ENCODE assay signal across 1 cellular context in the genomic region with DNA sequence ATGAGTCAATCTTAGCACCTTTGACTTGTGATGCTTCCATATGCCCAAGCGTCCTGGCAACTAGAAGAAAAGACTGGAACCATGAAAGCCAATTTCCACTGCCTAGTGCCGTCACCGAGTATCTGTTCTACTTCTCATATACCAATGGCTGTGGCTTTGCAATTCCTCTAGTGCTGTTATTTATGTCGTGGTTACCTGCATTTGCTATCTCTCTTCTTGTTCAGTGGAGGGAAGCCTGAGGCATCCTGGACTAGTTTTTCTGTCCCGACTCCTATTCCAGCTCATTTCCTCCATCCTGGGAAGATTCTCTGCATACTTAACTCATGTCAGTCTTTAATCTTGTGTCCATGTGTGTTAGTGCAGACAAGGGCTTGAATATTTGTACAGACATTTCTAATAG.
TF ChIP-seq lines count a peak whose summit lies in the region.

No MANE protein-coding gene starts in this region.

TF ChIP-seq in HCT116, 20 proteins besides CTCF, POLR2A, EP300 and RAD21 (continued from another document):
- no peak for TF ChIP-seq ZBTB33 (IDR thresholded peaks at IDR 0.05; ENCODE audit: extremely low read depth, insufficient replicate concordance, low read length)
- no peak for TF ChIP-seq YY1 (IDR thresholded peaks at IDR 0.05; ENCODE audit: extremely low read depth, insufficient replicate concordance, low read depth, low read length)
- TF ChIP-seq, protein P1, sequence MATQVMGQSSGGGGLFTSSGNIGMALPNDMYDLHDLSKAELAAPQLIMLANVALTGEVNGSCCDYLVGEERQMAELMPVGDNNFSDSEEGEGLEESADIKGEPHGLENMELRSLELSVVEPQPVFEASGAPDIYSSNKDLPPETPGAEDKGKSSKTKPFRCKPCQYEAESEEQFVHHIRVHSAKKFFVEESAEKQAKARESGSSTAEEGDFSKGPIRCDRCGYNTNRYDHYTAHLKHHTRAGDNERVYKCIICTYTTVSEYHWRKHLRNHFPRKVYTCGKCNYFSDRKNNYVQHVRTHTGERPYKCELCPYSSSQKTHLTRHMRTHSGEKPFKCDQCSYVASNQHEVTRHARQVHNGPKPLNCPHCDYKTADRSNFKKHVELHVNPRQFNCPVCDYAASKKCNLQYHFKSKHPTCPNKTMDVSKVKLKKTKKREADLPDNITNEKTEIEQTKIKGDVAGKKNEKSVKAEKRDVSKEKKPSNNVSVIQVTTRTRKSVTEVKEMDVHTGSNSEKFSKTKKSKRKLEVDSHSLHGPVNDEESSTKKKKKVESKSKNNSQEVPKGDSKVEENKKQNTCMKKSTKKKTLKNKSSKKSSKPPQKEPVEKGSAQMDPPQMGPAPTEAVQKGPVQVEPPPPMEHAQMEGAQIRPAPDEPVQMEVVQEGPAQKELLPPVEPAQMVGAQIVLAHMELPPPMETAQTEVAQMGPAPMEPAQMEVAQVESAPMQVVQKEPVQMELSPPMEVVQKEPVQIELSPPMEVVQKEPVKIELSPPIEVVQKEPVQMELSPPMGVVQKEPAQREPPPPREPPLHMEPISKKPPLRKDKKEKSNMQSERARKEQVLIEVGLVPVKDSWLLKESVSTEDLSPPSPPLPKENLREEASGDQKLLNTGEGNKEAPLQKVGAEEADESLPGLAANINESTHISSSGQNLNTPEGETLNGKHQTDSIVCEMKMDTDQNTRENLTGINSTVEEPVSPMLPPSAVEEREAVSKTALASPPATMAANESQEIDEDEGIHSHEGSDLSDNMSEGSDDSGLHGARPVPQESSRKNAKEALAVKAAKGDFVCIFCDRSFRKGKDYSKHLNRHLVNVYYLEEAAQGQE (IDR thresholded peaks at IDR 0.05; ENCODE audit: low read depth) = no peak
- no peak for TF ChIP-seq EGR1 (IDR thresholded peaks at IDR 0.05; ENCODE audit: low read depth)
- no peak for TF ChIP-seq CEBPB (IDR thresholded peaks at IDR 0.05; ENCODE audit: low read depth)
- no peak for TF ChIP-seq TCF7L2 (IDR thresholded peaks at IDR 0.05; ENCODE audit: borderline replicate concordance, extremely low read depth, insufficient read depth, insufficient read length)
- TF ChIP-seq ZFX (IDR thresholded peaks at IDR 0.05) = no peak
- TF ChIP-seq CBX3 (IDR thresholded peaks at IDR 0.05; ENCODE audit: low read depth) = no peak
- no peak for TF ChIP-seq POLR2AphosphoS5 (IDR thresholded peaks at IDR 0.05; ENCODE audit: low read depth, low read length)
